ENCODE assay signal across 10 cellular contexts in genomic region chr3:186492594-186492993, GRCh38.
"Had no signal": no experiment of that assay in that cellular context is flagged by ENCODE, and none has a peak within 500 bp of the region (broad histone marks: within the 10 kb centered on the region; RNA-seq: fewer than 3 reads in every experiment).

No MANE protein-coding gene starts in this region.

- H3K4me1 ChIP-seq: tibial nerve had no signal

- H3K9me3 ChIP-seq: mucosa of descending colon, stomach, tibial nerve had no signal

- H3K4me3 ChIP-seq: dorsolateral prefrontal cortex, mucosa of descending colon, stomach, tibial nerve had no signal

- DNase-seq: activated CD4-positive, alpha-beta T cell treated with anti-CD3 and anti-CD28 coated beads for 48 hours; activated naive CD4-positive, alpha-beta T cell treated with anti-CD3 and anti-CD28 coated beads for 36 hours; dorsolateral prefrontal cortex; mammary epithelial cell; mucosa of descending colon; natural killer cell; stimulated activated CD4-positive, alpha-beta T cell treated with anti-CD3 and anti-CD28 coated beads, Interleukin-4, amount 100 ng/mL, for 24 hours; stomach; T-cell had no signal

- H3K27ac ChIP-seq: tibial nerve had no signal

- H3K36me3 ChIP-seq: stomach, tibial nerve had no signal

- H3K27me3 ChIP-seq: dorsolateral prefrontal cortex, stomach, tibial nerve had no signal
